Comparison of ENCODE assay signal across 1 cellular context in the genomic region with DNA sequence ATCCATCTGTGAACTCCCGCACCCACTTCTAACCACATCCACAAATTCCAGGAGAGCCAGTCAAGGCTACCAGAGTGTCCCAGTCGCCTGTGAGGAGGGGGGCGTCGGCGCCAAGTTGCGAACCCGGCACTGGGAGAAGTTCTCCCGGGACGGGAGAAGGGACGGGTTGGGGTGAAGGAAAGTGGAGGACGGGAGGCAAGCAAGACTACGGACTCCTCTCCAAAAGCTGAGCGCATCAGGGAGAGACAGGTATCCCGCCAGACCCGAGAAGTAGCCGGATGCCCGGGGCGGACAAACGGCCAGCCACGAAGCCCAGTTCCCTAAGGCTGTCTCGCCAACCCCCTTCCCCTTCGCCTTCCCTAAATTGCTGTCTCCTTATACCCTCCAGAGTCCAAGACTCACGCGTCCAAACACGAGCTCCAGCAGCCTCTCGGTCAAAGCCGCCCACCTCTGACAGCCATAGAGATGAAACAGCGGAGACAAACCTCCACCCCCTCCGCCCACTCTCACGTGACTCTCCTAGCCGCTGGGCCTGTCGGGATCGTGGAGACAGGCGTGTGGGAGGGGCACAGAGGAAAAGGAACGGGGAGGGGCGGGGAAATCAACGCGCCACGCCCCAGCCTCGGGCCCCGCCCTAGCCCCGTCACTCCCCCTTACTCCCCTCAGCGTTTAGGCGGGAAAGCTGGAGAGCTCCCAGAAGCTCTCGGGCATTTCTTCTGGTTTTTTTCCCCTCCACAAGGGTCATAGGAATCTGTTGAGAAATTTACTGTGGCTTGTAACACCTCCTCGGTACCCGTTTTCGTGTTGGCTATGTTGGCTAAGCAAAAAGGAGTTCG.
TF ChIP-seq lines count a peak whose summit lies in the region.

A gene with protein sequence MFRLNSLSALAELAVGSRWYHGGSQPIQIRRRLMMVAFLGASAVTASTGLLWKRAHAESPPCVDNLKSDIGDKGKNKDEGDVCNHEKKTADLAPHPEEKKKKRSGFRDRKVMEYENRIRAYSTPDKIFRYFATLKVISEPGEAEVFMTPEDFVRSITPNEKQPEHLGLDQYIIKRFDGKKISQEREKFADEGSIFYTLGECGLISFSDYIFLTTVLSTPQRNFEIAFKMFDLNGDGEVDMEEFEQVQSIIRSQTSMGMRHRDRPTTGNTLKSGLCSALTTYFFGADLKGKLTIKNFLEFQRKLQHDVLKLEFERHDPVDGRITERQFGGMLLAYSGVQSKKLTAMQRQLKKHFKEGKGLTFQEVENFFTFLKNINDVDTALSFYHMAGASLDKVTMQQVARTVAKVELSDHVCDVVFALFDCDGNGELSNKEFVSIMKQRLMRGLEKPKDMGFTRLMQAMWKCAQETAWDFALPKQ (minus strand): TSS at position 472 of the 836 bp plus-strand sequence. CDS start 59,286 bp downstream, outside the sequence.

TF ChIP-seq in HEK293, 187 proteins besides CTCF, POLR2A, EP300 and RAD21 (continued from another document):
- TF ChIP-seq, protein P1, sequence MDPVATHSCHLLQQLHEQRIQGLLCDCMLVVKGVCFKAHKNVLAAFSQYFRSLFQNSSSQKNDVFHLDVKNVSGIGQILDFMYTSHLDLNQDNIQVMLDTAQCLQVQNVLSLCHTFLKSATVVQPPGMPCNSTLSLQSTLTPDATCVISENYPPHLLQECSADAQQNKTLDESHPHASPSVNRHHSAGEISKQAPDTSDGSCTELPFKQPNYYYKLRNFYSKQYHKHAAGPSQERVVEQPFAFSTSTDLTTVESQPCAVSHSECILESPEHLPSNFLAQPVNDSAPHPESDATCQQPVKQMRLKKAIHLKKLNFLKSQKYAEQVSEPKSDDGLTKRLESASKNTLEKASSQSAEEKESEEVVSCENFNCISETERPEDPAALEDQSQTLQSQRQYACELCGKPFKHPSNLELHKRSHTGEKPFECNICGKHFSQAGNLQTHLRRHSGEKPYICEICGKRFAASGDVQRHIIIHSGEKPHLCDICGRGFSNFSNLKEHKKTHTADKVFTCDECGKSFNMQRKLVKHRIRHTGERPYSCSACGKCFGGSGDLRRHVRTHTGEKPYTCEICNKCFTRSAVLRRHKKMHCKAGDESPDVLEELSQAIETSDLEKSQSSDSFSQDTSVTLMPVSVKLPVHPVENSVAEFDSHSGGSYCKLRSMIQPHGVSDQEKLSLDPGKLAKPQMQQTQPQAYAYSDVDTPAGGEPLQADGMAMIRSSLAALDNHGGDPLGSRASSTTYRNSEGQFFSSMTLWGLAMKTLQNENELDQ (tag by site-specific recombination; IDR thresholded peaks at IDR 0.05; ENCODE audit: low read depth), result no peak
- TF ChIP-seq ZNF660 (tag by site-specific recombination; IDR thresholded peaks at IDR 0.05) (peak; percentile 66; the same call in 1 of the 2 replicates), ZNF366 (tag by site-specific recombination; conservative IDR thresholded peaks at IDR 0.05) (peak; percentile 65; the same call in 1 of the 2 replicates), ZNF2 (tag by site-specific recombination; IDR thresholded peaks at IDR 0.05) (peak; percentile 32; the same call in 1 of the 2 replicates), WT1 (tag by site-specific recombination; IDR thresholded peaks at IDR 0.05) (peak; percentile 86), SP3 (tag by site-specific recombination; IDR thresholded peaks at IDR 0.05) (peak; percentile 99), ZNF658 (tag by site-specific recombination; IDR thresholded peaks at IDR 0.05) (no peak), ZBTB48 (tag by site-specific recombination; IDR thresholded peaks at IDR 0.05) (peak; percentile 76; the same call in 1 of the 2 replicates), ZBTB21 (tag by site-specific recombination; IDR thresholded peaks at IDR 0.05) (0 out of 2 replicates have a peak, but pooled peaks have one; percentile 23), ZBTB20 (tag by site-specific recombination; IDR thresholded peaks at IDR 0.05) (peak; percentile 32; the same call in 1 of the 2 replicates)
- TF ChIP-seq, protein P2, sequence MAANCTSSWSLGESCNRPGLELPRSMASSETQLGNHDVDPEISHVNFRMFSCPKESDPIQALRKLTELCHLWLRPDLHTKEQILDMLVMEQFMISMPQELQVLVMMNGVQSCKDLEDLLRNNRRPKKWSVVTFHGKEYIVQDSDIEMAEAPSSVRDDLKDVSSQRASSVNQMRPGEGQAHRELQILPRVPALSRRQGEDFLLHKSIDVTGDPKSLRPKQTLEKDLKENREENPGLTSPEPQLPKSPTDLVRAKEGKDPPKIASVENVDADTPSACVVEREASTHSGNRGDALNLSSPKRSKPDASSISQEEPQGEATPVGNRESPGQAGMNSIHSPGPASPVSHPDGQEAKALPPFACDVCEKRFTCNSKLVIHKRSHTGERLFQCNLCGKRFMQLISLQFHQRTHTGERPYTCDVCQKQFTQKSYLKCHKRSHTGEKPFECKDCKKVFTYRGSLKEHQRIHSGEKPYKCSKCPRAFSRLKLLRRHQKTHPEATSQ (tag by site-specific recombination; IDR thresholded peaks at IDR 0.05), result 0 out of 2 replicates have a peak, but pooled peaks have one; percentile 63
- TF ChIP-seq, protein P3, sequence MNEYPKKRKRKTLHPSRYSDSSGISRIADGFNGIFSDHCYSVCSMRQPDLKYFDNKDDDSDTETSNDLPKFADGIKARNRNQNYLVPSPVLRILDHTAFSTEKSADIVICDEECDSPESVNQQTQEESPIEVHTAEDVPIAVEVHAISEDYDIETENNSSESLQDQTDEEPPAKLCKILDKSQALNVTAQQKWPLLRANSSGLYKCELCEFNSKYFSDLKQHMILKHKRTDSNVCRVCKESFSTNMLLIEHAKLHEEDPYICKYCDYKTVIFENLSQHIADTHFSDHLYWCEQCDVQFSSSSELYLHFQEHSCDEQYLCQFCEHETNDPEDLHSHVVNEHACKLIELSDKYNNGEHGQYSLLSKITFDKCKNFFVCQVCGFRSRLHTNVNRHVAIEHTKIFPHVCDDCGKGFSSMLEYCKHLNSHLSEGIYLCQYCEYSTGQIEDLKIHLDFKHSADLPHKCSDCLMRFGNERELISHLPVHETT (tag by site-specific recombination; IDR thresholded peaks at IDR 0.05), result peak; percentile 76
- TF ChIP-seq, protein P4, sequence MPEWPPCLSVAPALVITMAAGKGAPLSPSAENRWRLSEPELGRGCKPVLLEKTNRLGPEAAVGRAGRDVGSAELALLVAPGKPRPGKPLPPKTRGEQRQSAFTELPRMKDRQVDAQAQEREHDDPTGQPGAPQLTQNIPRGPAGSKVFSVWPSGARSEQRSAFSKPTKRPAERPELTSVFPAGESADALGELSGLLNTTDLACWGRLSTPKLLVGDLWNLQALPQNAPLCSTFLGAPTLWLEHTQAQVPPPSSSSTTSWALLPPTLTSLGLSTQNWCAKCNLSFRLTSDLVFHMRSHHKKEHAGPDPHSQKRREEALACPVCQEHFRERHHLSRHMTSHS (tag by site-specific recombination; IDR thresholded peaks at IDR 0.05), result no peak
- TF ChIP-seq, protein P5, sequence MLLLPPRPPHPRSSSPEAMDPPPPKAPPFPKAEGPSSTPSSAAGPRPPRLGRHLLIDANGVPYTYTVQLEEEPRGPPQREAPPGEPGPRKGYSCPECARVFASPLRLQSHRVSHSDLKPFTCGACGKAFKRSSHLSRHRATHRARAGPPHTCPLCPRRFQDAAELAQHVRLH (tag by site-specific recombination; IDR thresholded peaks at IDR 0.05), result peak; percentile 20; the same call in 1 of the 2 replicates
- TF ChIP-seq, protein P6, sequence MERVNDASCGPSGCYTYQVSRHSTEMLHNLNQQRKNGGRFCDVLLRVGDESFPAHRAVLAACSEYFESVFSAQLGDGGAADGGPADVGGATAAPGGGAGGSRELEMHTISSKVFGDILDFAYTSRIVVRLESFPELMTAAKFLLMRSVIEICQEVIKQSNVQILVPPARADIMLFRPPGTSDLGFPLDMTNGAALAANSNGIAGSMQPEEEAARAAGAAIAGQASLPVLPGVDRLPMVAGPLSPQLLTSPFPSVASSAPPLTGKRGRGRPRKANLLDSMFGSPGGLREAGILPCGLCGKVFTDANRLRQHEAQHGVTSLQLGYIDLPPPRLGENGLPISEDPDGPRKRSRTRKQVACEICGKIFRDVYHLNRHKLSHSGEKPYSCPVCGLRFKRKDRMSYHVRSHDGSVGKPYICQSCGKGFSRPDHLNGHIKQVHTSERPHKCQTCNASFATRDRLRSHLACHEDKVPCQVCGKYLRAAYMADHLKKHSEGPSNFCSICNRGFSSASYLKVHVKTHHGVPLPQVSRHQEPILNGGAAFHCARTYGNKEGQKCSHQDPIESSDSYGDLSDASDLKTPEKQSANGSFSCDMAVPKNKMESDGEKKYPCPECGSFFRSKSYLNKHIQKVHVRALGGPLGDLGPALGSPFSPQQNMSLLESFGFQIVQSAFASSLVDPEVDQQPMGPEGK (tag by site-specific recombination; IDR thresholded peaks at IDR 0.05), result peak; percentile 92
